In the genomic region with DNA sequence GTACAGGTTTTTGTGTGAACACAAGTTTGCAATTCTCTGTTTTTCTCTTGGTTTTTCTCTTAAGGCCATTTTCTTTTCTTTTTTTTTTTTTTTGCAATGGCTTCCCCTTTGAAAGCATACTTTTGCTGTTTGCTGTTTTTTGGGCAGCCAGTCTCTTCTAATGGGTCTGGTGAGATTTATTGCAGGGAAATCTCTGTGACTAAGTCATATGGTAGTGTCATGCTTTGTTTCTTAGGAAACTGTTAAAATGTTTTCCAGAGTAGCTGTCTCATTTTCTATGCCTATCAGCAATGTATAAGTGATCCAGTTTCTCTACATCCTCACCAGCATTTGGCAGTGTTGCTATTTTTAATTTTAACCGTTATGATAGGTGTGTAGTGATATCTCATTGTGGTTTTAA, we compare ENCODE assay signal across 15 cellular contexts. TPM values are rescaled to one million over a fixed set of nuclear protein-coding genes. Genes with fewer than 3 reads are reported as not detected.
DNase-seq lines count a peak whose midpoint lies in the region; TF ChIP-seq lines count a peak whose summit lies in the region.
"Had no signal": no experiment of that assay in that cellular context is flagged by ENCODE, and none has a peak within 500 bp of the region (broad histone marks: within the 10 kb centered on the region; RNA-seq: fewer than 3 reads in every experiment).

No MANE protein-coding gene starts in this region.

- H2AFZ ChIP-seq in mesenchymal stem cell (ENCODE audit: low read depth, low read length), result no peak overlapping the region

- no peak overlapping the region for H2BK15ac ChIP-seq in mesenchymal stem cell (ENCODE audit: low read depth, poor library complexity, severe bottlenecking)

- peaks cover 16% of the 10 kb centered on the region for H3K9me3 Mint-ChIP-seq in activated CD4-positive, alpha-beta T cell treated with anti-CD3 and anti-CD28 coated beads, Interleukin-2, amount 10 ng/mL, durations not matched to agents 24 days and 14 days

- no peak overlapping the region for H4K91ac ChIP-seq in mesenchymal stem cell (ENCODE audit: low read length)

- no peak overlapping the region for H3K4me2 ChIP-seq in mesenchymal stem cell (ENCODE audit: low read length, poor library complexity, severe bottlenecking)
- H3K4me2 ChIP-seq: BLaER1 treated with 17β-estradiol and CSF1 and Interleukin-3, amounts not matched to agents 10 nM and 100 nM had no signal

- H3K9me3 ChIP-seq in mesenchymal stem cell (ENCODE audit: control insufficient read depth, low read length), result peaks cover 25% of the 10 kb centered on the region

- no peaks in the 10 kb centered on the region for H3K27me3 ChIP-seq in mesenchymal stem cell (ENCODE audit: control insufficient read depth in 1 of 2, insufficient read depth in 1 of 2, low read length in 2 of 2)
- H3K27me3 ChIP-seq: BLaER1 treated with 17β-estradiol and CSF1 and Interleukin-3, amounts not matched to agents 10 nM and 100 nM; SJCRH30 had no signal

- no peak overlapping the region for H4K8ac ChIP-seq in mesenchymal stem cell (ENCODE audit: low read length)

- H3K18ac ChIP-seq in mesenchymal stem cell (ENCODE audit: low read depth in 1 of 2, low read length in 2 of 2), result no peak overlapping the region

- H3K4me3 ChIP-seq in AG10803 (ENCODE audit: low read length), result no peak overlapping the region
- H3K4me3 ChIP-seq in mesenchymal stem cell (ENCODE audit: insufficient read depth in 1 of 2, low read depth in 1 of 2, low read length in 2 of 2), result no peak overlapping the region
- H3K4me3 ChIP-seq: BLaER1 treated with 17β-estradiol and CSF1 and Interleukin-3, amounts not matched to agents 10 nM and 100 nM; SJCRH30 had no signal

- H3K27ac ChIP-seq in mesenchymal stem cell (ENCODE audit: low read length, poor library complexity, severe bottlenecking), result no peak overlapping the region
- H3K27ac ChIP-seq: BLaER1 treated with 17β-estradiol and CSF1 and Interleukin-3, amounts not matched to agents 10 nM and 100 nM; SJCRH30 had no signal

- no CpG with 5 or more reads among the region's 1 CpG for WGBS in mesenchymal stem cell

- peak overlapping the region; percentile 1 for H3K9ac ChIP-seq in mesenchymal stem cell (ENCODE audit: low read length)
- H3K9ac ChIP-seq: BLaER1 treated with 17β-estradiol and CSF1 and Interleukin-3, amounts not matched to agents 10 nM and 100 nM had no signal

- H3K4me1 ChIP-seq in mesenchymal stem cell (ENCODE audit: control insufficient read depth, insufficient read depth, low read depth, low read length), result no peaks in the 10 kb centered on the region
- H3K4me1 ChIP-seq: BLaER1 treated with 17β-estradiol and CSF1 and Interleukin-3, amounts not matched to agents 10 nM and 100 nM; SJCRH30 had no signal

- no peak overlapping the region for H3K4me3 Mint-ChIP-seq in activated CD4-positive, alpha-beta T cell treated with anti-CD3 and anti-CD28 coated beads, Interleukin-2, amount 10 ng/mL, durations not matched to agents 24 days and 14 days

- H3K27ac Mint-ChIP-seq in activated CD4-positive, alpha-beta T cell treated with anti-CD3 and anti-CD28 coated beads, Interleukin-2, amount 10 ng/mL, durations not matched to agents 24 days and 14 days, result no peak overlapping the region

- H2BK120ac ChIP-seq in mesenchymal stem cell (ENCODE audit: low read depth, low read length), result no peak overlapping the region

- peak; percentile 44 for DNase-seq in AG10803 (ENCODE audit: low read depth)
- DNase-seq in GM04504 (ENCODE audit: low read depth), result peak; percentile 44
- peak; percentile 21 for DNase-seq in amniotic epithelial cell (ENCODE audit: low read depth)
- DNase-seq in mesenchymal stem cell, result peak; percentile 57
- no peak for DNase-seq in HUDEP-2 (lab: John Stamatoyannopoulos, UW; ENCODE audit: unreplicated experiment in 76 of 76)
- DNase-seq in stimulated activated CD4-positive, alpha-beta T cell treated with anti-CD3 and anti-CD28 coated beads, Interleukin-4, amount 100 ng/mL, for 24 hours, result no peak
- no peak for DNase-seq in activated CD4-positive, alpha-beta T cell treated with anti-CD3 and anti-CD28 coated beads, Interleukin-2, amount 10 ng/mL, durations not matched to agents 24 days and 14 days
- DNase-seq in DMS53 (lab: John Stamatoyannopoulos, UW), result no peak
- DNase-seq: GOT3, MM.1S, NCI-H1105, NCI-H1694 treated with DMSO at 0.1 percent for 48 hours, NCI-H510A treated with DMSO at 0.1 percent for 48 hours, SJCRH30 had no signal

- no peak overlapping the region for H3K14ac ChIP-seq in mesenchymal stem cell (ENCODE audit: low read length in 2 of 2)

- H2BK12ac ChIP-seq in mesenchymal stem cell (ENCODE audit: low read length in 2 of 2), result no peak overlapping the region

- no peak overlapping the region for H3K23ac ChIP-seq in mesenchymal stem cell (ENCODE audit: low read length in 2 of 2)

- no peak for TF ChIP-seq CTCF in AG10803 (conservative IDR thresholded peaks at IDR 0.05; ENCODE audit: low read length)

- H3K4ac ChIP-seq in mesenchymal stem cell (ENCODE audit: low read depth in 1 of 2, low read length in 2 of 2), result no peak overlapping the region

- intact Hi-C loops in activated CD4-positive, alpha-beta T cell treated with anti-CD3 and anti-CD28 coated beads, Interleukin-2, amount 10 ng/mL, durations not matched to agents 24 days and 14 days (cut with micrococcal nuclease), result no loop called here

- peaks cover 16% of the 10 kb centered on the region for H3K27me3 Mint-ChIP-seq in activated CD4-positive, alpha-beta T cell treated with anti-CD3 and anti-CD28 coated beads, Interleukin-2, amount 10 ng/mL, durations not matched to agents 24 days and 14 days

- H3K79me1 ChIP-seq in mesenchymal stem cell (replicated peaks; ENCODE audit: low read length, poor library complexity, severe bottlenecking), result no peaks in the 10 kb centered on the region

- no peaks in the 10 kb centered on the region for H3K36me3 ChIP-seq in mesenchymal stem cell (ENCODE audit: control insufficient read depth in 1 of 2, insufficient read depth in 2 of 2, low read depth in 1 of 2, low read length in 2 of 2)
- H3K36me3 ChIP-seq: BLaER1 treated with 17β-estradiol and CSF1 and Interleukin-3, amounts not matched to agents 10 nM and 100 nM; SJCRH30 had no signal

- H3K36me3 Mint-ChIP-seq in activated CD4-positive, alpha-beta T cell treated with anti-CD3 and anti-CD28 coated beads, Interleukin-2, amount 10 ng/mL, durations not matched to agents 24 days and 14 days (ENCODE audit: low read depth), result no peaks in the 10 kb centered on the region

- no peaks in the 10 kb centered on the region for H3K4me1 Mint-ChIP-seq in activated CD4-positive, alpha-beta T cell treated with anti-CD3 and anti-CD28 coated beads, Interleukin-2, amount 10 ng/mL, durations not matched to agents 24 days and 14 days

- H2BK5ac ChIP-seq in mesenchymal stem cell (ENCODE audit: low read depth, low read length, poor library complexity, severe bottlenecking), result no peak overlapping the region

- no peak overlapping the region for H2AK5ac ChIP-seq in mesenchymal stem cell (ENCODE audit: low read length, severe bottlenecking)

RNA-seq across cellular contexts. Expression of a gene that starts 27.9 kb away (rescaled TPM):
- polyA plus RNA-seq in mesenchymal stem cell (2013, experiment 1 of 2), result 6.3 TPM
- 6.3 TPM for polyA plus RNA-seq in mesenchymal stem cell (2013, experiment 2 of 2)
- total RNA-seq in activated CD4-positive, alpha-beta T cell treated with anti-CD3 and anti-CD28 coated beads, Interleukin-2, amount 10 ng/mL, durations not matched to agents 24 days and 14 days, result 116 and 118 TPM in 2 replicates

Comparison
In these comparisons a context has a peak if more than half of its experiments do, and no peak if none do; other contexts are left out.
1. DNase-seq: peak in AG10803 (single experiment), GM04504 (single experiment), amniotic epithelial cell (single experiment) and mesenchymal stem cell (single experiment); none in HUDEP-2 (0 of 76), stimulated activated CD4-positive, alpha-beta T cell treated with anti-CD3 and anti-CD28 coated beads, Interleukin-4, amount 100 ng/mL, for 24 hours (single experiment), activated CD4-positive, alpha-beta T cell treated with anti-CD3 and anti-CD28 coated beads, Interleukin-2, amount 10 ng/mL, durations not matched to agents 24 days and 14 days (single experiment) and DMS53 (single experiment).